ENCODE assay signal across 1 cellular context in genomic region chr13:36795463-36795862, GRCh38.
TF ChIP-seq lines count a peak whose summit lies in the region.

No MANE protein-coding gene starts in this region.

TF ChIP-seq in GM23338, 12 proteins besides CTCF, POLR2A, EP300 and RAD21 (continued from another document):
- TF ChIP-seq, protein P1, sequence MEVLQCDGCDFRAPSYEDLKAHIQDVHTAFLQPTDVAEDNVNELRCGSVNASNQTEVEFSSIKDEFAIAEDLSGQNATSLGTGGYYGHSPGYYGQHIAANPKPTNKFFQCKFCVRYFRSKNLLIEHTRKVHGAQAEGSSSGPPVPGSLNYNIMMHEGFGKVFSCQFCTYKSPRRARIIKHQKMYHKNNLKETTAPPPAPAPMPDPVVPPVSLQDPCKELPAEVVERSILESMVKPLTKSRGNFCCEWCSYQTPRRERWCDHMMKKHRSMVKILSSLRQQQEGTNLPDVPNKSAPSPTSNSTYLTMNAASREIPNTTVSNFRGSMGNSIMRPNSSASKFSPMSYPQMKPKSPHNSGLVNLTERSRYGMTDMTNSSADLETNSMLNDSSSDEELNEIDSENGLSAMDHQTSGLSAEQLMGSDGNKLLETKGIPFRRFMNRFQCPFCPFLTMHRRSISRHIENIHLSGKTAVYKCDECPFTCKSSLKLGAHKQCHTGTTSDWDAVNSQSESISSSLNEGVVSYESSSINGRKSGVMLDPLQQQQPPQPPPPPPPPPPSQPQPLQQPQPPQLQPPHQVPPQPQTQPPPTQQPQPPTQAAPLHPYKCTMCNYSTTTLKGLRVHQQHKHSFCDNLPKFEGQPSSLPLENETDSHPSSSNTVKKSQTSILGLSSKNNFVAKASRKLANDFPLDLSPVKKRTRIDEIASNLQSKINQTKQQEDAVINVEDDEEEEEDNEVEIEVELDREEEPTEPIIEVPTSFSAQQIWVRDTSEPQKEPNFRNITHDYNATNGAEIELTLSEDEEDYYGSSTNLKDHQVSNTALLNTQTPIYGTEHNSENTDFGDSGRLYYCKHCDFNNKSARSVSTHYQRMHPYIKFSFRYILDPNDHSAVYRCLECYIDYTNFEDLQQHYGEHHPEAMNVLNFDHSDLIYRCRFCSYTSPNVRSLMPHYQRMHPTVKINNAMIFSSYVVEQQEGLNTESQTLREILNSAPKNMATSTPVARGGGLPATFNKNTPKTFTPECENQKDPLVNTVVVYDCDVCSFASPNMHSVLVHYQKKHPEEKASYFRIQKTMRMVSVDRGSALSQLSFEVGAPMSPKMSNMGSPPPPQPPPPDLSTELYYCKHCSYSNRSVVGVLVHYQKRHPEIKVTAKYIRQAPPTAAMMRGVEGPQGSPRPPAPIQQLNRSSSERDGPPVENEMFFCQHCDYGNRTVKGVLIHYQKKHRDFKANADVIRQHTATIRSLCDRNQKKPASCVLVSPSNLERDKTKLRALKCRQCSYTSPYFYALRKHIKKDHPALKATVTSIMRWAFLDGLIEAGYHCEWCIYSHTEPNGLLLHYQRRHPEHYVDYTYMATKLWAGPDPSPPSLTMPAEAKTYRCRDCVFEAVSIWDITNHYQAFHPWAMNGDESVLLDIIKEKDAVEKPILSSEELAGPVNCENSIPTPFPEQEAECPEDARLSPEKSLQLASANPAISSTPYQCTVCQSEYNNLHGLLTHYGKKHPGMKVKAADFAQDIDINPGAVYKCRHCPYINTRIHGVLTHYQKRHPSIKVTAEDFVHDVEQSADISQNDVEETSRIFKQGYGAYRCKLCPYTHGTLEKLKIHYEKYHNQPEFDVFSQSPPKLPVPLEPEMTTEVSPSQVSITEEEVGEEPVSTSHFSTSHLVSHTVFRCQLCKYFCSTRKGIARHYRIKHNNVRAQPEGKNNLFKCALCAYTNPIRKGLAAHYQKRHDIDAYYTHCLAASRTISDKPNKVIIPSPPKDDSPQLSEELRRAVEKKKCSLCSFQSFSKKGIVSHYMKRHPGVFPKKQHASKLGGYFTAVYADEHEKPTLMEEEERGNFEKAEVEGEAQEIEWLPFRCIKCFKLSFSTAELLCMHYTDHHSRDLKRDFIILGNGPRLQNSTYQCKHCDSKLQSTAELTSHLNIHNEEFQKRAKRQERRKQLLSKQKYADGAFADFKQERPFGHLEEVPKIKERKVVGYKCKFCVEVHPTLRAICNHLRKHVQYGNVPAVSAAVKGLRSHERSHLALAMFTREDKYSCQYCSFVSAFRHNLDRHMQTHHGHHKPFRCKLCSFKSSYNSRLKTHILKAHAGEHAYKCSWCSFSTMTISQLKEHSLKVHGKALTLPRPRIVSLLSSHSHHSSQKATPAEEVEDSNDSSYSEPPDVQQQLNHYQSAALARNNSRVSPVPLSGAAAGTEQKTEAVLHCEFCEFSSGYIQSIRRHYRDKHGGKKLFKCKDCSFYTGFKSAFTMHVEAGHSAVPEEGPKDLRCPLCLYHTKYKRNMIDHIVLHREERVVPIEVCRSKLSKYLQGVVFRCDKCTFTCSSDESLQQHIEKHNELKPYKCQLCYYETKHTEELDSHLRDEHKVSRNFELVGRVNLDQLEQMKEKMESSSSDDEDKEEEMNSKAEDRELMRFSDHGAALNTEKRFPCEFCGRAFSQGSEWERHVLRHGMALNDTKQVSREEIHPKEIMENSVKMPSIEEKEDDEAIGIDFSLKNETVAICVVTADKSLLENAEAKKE (CRISPR knock-in tag; IDR thresholded peaks at IDR 0.05), result peak; percentile 80; the same call in 1 of the 2 replicates
- peak; percentile 95 for TF ChIP-seq NANOG (IDR thresholded peaks at IDR 0.05; ENCODE audit: borderline replicate concordance)
- peak; percentile 3; the same call in 1 of the 2 replicates for TF ChIP-seq ZNF331 (CRISPR knock-in tag; IDR thresholded peaks at IDR 0.05; ENCODE audit: low read depth)
- no peak for TF ChIP-seq POLR2AphosphoS5 (IDR thresholded peaks at IDR 0.05; ENCODE audit: low read depth)
- TF ChIP-seq JUNB (IDR thresholded peaks at IDR 0.05; ENCODE audit: unreplicated experiment), result no peak
- no peak for TF ChIP-seq REST (IDR thresholded peaks at IDR 0.05; ENCODE audit: unreplicated experiment)
- TF ChIP-seq EZH2 (IDR thresholded peaks at IDR 0.05; ENCODE audit: low read depth, unreplicated experiment), result no peak
- no peak for TF ChIP-seq STAT1 (IDR thresholded peaks at IDR 0.05; ENCODE audit: unreplicated experiment)
